In genomic region chr7:76997381-76998262, GRCh38 we compare ENCODE assay signal across 16 cellular contexts. TPM values are rescaled to one million over a fixed set of nuclear protein-coding genes. Genes with fewer than 3 reads are reported as not detected.
A peak's percentile ranks its signal among the peaks of the same experiment; 100 is the strongest.
DNase-seq lines count a peak whose midpoint lies in the region; ATAC-seq and TF ChIP-seq lines count a peak whose summit lies in the region.
"Had no signal": no experiment of that assay in that cellular context is flagged by ENCODE, and none has a peak within 500 bp of the region (broad histone marks: within the 10 kb centered on the region; RNA-seq: fewer than 3 reads in every experiment).

No MANE protein-coding gene starts in this region.

- H3K9me3 Mint-ChIP-seq in CD8-positive, alpha-beta T cell, result no peaks in the 10 kb centered on the region

- no peak for DNase-seq in CD8-positive, alpha-beta T cell
- peak; percentile 58 for DNase-seq in GM13976 (ENCODE audit: low spot score)
- DNase-seq in ecto neural progenitor cell (ENCODE audit: low spot score), result peak; percentile 47
- peak; percentile 85 for DNase-seq in mesenteric fat pad (ENCODE audit: low spot score)
- DNase-seq in head of caudate nucleus, result no peak
- no peak for DNase-seq in NCI-H2196 treated with DMSO at 0.1 percent for 48 hours (lab: John Stamatoyannopoulos, UW; ENCODE audit: unreplicated experiment)
- DNase-seq: activated naive CD4-positive, alpha-beta T cell; colonic mucosa; MV-4-11; NCI-H345; stimulated activated naive CD4-positive, alpha-beta T cell treated with Interleukin-2 at 50 U/mL for 16 hours had no signal

- peak overlapping the region; percentile 45 for H3K27ac ChIP-seq in CD8-positive, alpha-beta T cell (ENCODE audit: low read depth, low read length)
- H3K27ac ChIP-seq: colonic mucosa, parathyroid adenoma had no signal

- H3K27me3 Mint-ChIP-seq in CD8-positive, alpha-beta T cell (ENCODE audit: low read depth), result no peaks in the 10 kb centered on the region

- H3K4me3 ChIP-seq in CD8-positive, alpha-beta T cell (ENCODE audit: low read depth, low read length), result peak overlapping the region; percentile 4
- H3K4me3 ChIP-seq: colonic mucosa had no signal

- H3K27me3 ChIP-seq in CD8-positive, alpha-beta T cell (ENCODE audit: insufficient read depth, low read length), result no peaks in the 10 kb centered on the region
- H3K27me3 ChIP-seq: colonic mucosa had no signal

- in situ Hi-C loops in GM13976 (cut with MboI; ENCODE audit: low sequenced_read_pairs, unreplicated experiment), result no loop called here

- CTCF ChIA-PET in CD8-positive, alpha-beta T cell (lab: Charles Lee), result no interaction called here

- peaks cover 22% of the 10 kb centered on the region for H3K4me1 ChIP-seq in CD8-positive, alpha-beta T cell (ENCODE audit: insufficient read depth, low read length)
- H3K4me1 ChIP-seq: colonic mucosa, parathyroid adenoma had no signal

- H3K4me1 Mint-ChIP-seq in CD8-positive, alpha-beta T cell (ENCODE audit: low read depth), result peaks cover 3% of the 10 kb centered on the region

- POLR2A ChIA-PET in CD8-positive, alpha-beta T cell (lab: Charles Lee), result no interaction called here

- TF ChIP-seq CTCF in CD8-positive, alpha-beta T cell (IDR thresholded peaks at IDR 0.05), result no peak
- TF ChIP-seq CTCF in GM13976 (IDR thresholded peaks at IDR 0.05; ENCODE audit: borderline replicate concordance, control extremely low read depth, extremely low read depth, insufficient read depth, missing control alignments), result no peak

- H3K9me3 ChIP-seq in CD8-positive, alpha-beta T cell (ENCODE audit: low read length), result no peaks in the 10 kb centered on the region
- H3K9me3 ChIP-seq: colonic mucosa had no signal

- peaks cover 7% of the 10 kb centered on the region for H3K36me3 Mint-ChIP-seq in CD8-positive, alpha-beta T cell

- H3K36me3 ChIP-seq in CD8-positive, alpha-beta T cell (ENCODE audit: insufficient read depth, low read length), result no peaks in the 10 kb centered on the region
- H3K36me3 ChIP-seq: colonic mucosa had no signal

- H3K4me3 Mint-ChIP-seq in CD8-positive, alpha-beta T cell, result no peak overlapping the region

- peak; percentile 12 for ATAC-seq in CD8-positive, alpha-beta T cell
- ATAC-seq in GM21381 (IDR thresholded peaks at IDR 0.05; ENCODE audit: unreplicated experiment), result no peak
- ATAC-seq: Panc1 had no signal

- intact Hi-C loops in CD8-positive, alpha-beta T cell (cut with DNase I, micrococcal nuclease), result loop anchor here in 1 of 2 experiments (10.0 kb wide), 1 partner anchor 493 kb away; no protein-coding TSS in a partner anchor
- intact Hi-C loops in head of caudate nucleus (cut with DNase I), result no loop called here

- H3K27ac Mint-ChIP-seq in CD8-positive, alpha-beta T cell, result no peak overlapping the region

RNA-seq across cellular contexts. Expression of gene SPDYE17, which starts 34.5 kb away (rescaled TPM):
- total RNA-seq in CD8-positive, alpha-beta T cell, result not detected
- total RNA-seq in mesenteric fat pad, result not detected
- total RNA-seq: colonic mucosa, fibroblast of villous mesenchyme, lower leg skin had no signal

Comparison
In these comparisons a context has a peak if more than half of its experiments do, and no peak if none do; other contexts are left out.
1. DNase-seq: peak in GM13976 (single experiment), ecto neural progenitor cell (single experiment) and mesenteric fat pad (single experiment); none in CD8-positive, alpha-beta T cell (0 of 7), head of caudate nucleus (0 of 42) and NCI-H2196 treated with DMSO at 0.1 percent for 48 hours (single experiment).